ENCODE assay signal across 16 cellular contexts in genomic region chr11:17412488-17413180, GRCh38. TPM values are rescaled to one million over a fixed set of nuclear protein-coding genes. Genes with fewer than 3 reads are reported as not detected.
DNase-seq lines count a peak whose midpoint lies in the region; ATAC-seq and TF ChIP-seq lines count a peak whose summit lies in the region.
"Had no signal": no experiment of that assay in that cellular context is flagged by ENCODE, and none has a peak within 500 bp of the region (broad histone marks: within the 10 kb centered on the region; RNA-seq: fewer than 3 reads in every experiment).

No MANE protein-coding gene starts in this region.

- H3K9me2 ChIP-seq in Loucy (replicated peaks; ENCODE audit: low read depth, low read length): no peaks in the 10 kb centered on the region

- H3K4me1 ChIP-seq in DND-41 (ENCODE audit: insufficient read depth, low read length): peaks cover 68% of the 10 kb centered on the region
- no peaks in the 10 kb centered on the region for H3K4me1 ChIP-seq in Loucy (ENCODE audit: insufficient read depth, low read length, poor library complexity, severe bottlenecking)
- H3K4me1 ChIP-seq in neuronal stem cell (ENCODE audit: control insufficient read depth in 2 of 2, insufficient read depth in 1 of 2, low read depth in 1 of 2, low read length in 2 of 2): peaks cover 3 to 13% of the 10 kb centered on the region in 2 donors

- no peak overlapping the region for H3K4ac ChIP-seq in neuronal stem cell (ENCODE audit: low read length)

- no peaks in the 10 kb centered on the region for H3K79me2 ChIP-seq in DND-41 (ENCODE audit: insufficient read depth, low read length)
- no peaks in the 10 kb centered on the region for H3K79me2 ChIP-seq in Loucy (ENCODE audit: insufficient read depth, low read length)

- H2BK15ac ChIP-seq in neuronal stem cell (ENCODE audit: low read length): peak overlapping the region; percentile 8

- no CpG with 5 or more reads among the region's 9 CpGs for WGBS in neuronal stem cell (ENCODE audit: extremely low coverage in 2 of 2, insufficient read length in 2 of 2, insufficient replicate concordance in 1 of 2), 2 donors

- DNase-seq in DND-41 (no peak), SW480 (ENCODE audit: low spot score) (peak; percentile 48), neuronal stem cell (ENCODE audit: low spot score) (peak; percentile 56), kidney tubule cell (ENCODE audit: low spot score) (no peak), KG1 (lab: John Stamatoyannopoulos, UW) (no peak)
- DNase-seq: activated CD8-positive, alpha-beta memory T cell treated with anti-CD3 and anti-CD28 coated beads for 24 hours; AML-193; caudate nucleus; effector CD4-positive, alpha-beta T cell; MV-4-11; NCI-H446; occipital lobe; stimulated activated CD4-positive, alpha-beta T cell treated with anti-CD3 and anti-CD28 coated beads, Interleukin-4, amount 100 ng/mL, for 1 hour; testis had no signal

- no peaks in the 10 kb centered on the region for H4K20me1 ChIP-seq in DND-41 (ENCODE audit: insufficient read depth, low read length)
- no peaks in the 10 kb centered on the region for H4K20me1 ChIP-seq in Loucy (ENCODE audit: insufficient read depth, low read length, poor library complexity, severe bottlenecking)

- H3K9ac ChIP-seq in DND-41 (ENCODE audit: low read depth, low read length): no peak overlapping the region
- no peak overlapping the region for H3K9ac ChIP-seq in Loucy (ENCODE audit: low read depth, low read length, poor library complexity, severe bottlenecking)
- no peak overlapping the region for H3K9ac ChIP-seq in neuronal stem cell (ENCODE audit: low read depth, low read length, poor library complexity)

- H2BK5ac ChIP-seq in neuronal stem cell (ENCODE audit: low read length): no peak overlapping the region

- H3K27me3 ChIP-seq in DND-41 (ENCODE audit: insufficient read depth, low read length, poor library complexity): no peaks in the 10 kb centered on the region
- no peaks in the 10 kb centered on the region for H3K27me3 ChIP-seq in Loucy (ENCODE audit: insufficient read depth, low read length, poor library complexity, severe bottlenecking)
- peaks cover 0 to 9% (median 0%) of the 10 kb centered on the region in 3 experiments for H3K27me3 ChIP-seq in neuronal stem cell (ENCODE audit: control insufficient read depth in 3 of 3, insufficient read depth in 3 of 3, low read depth in 1 of 3, low read length in 3 of 3)
- H3K27me3 ChIP-seq: testis had no signal

- no peak overlapping the region for H3K4me2 ChIP-seq in DND-41 (ENCODE audit: insufficient read depth, low read length)
- no peak overlapping the region for H3K4me2 ChIP-seq in Loucy (ENCODE audit: low read depth, low read length, poor library complexity, severe bottlenecking)
- no peak overlapping the region for H3K4me2 ChIP-seq in neuronal stem cell (ENCODE audit: insufficient read depth, low read length, poor library complexity, severe bottlenecking)

- H3K79me1 ChIP-seq in neuronal stem cell (ENCODE audit: low read depth, low read length): no peaks in the 10 kb centered on the region

- H2BK120ac ChIP-seq in neuronal stem cell (ENCODE audit: low read depth, low read length): no peak overlapping the region

- H3K14ac ChIP-seq in neuronal stem cell (ENCODE audit: low read length): peak overlapping the region; percentile 17

- no peak overlapping the region for H4K8ac ChIP-seq in neuronal stem cell (ENCODE audit: low read depth, low read length)

- H3K36me3 ChIP-seq in DND-41 (ENCODE audit: insufficient read depth, low read length) (no peaks in the 10 kb centered on the region), Loucy (ENCODE audit: insufficient read depth, low read length) (no peaks in the 10 kb centered on the region), neuronal stem cell (replicated peaks in 1 of 2; ENCODE audit: control insufficient read depth in 2 of 2, insufficient read depth in 2 of 2, low read length in 2 of 2) (no peaks in the 10 kb centered on the region)

- H2AK5ac ChIP-seq in neuronal stem cell (ENCODE audit: low read depth, low read length): no peak overlapping the region

- no peaks in the 10 kb centered on the region for H3F3A ChIP-seq in Loucy (ENCODE audit: low read depth)

- H3K18ac ChIP-seq in neuronal stem cell (ENCODE audit: low read length): peak overlapping the region; percentile 67

- TF ChIP-seq CTCF in DND-41 (IDR thresholded peaks at IDR 0.05; ENCODE audit: borderline replicate concordance, extremely low read depth, low read length, poor library complexity, severe bottlenecking): peak; percentile 45
- TF ChIP-seq CTCF in Loucy (conservative IDR thresholded peaks at IDR 0.05; ENCODE audit: low read length): peak; percentile 39

- H3K23ac ChIP-seq in neuronal stem cell (ENCODE audit: low read depth, low read length, poor library complexity): no peak overlapping the region

- no peak for ATAC-seq in DND-41 (ENCODE audit: insufficient read depth, low read depth)
- ATAC-seq in HG02981 (IDR thresholded peaks at IDR 0.05; ENCODE audit: unreplicated experiment): no peak

- H3K27ac ChIP-seq in DND-41 (ENCODE audit: low read length): peak overlapping the region; percentile 99
- H3K27ac ChIP-seq in neuronal stem cell (replicated peaks; ENCODE audit: low read length): no peak overlapping the region
- H3K27ac ChIP-seq: testis had no signal

- no peak overlapping the region for H2BK12ac ChIP-seq in neuronal stem cell (ENCODE audit: low read length)

- H3K4me3 ChIP-seq in DND-41 (ENCODE audit: low read depth in 1 of 2, low read length in 2 of 2) (no peak overlapping the region), Loucy (ENCODE audit: low read length, poor library complexity, severe bottlenecking) (no peak overlapping the region), neuronal stem cell (ENCODE audit: low read length in 2 of 2) (no peak overlapping the region)
- H3K4me3 ChIP-seq: testis had no signal

- H3K9me3 ChIP-seq in DND-41 (ENCODE audit: insufficient read depth, low read length, severe bottlenecking) (no peaks in the 10 kb centered on the region), Loucy (ENCODE audit: insufficient read depth, low read depth, low read length) (no peaks in the 10 kb centered on the region), neuronal stem cell (replicated peaks in 1 of 2; ENCODE audit: control insufficient read depth in 2 of 2, insufficient read depth in 1 of 2, low read depth in 1 of 2, low read length in 2 of 2) (no peaks in the 10 kb centered on the region)
- H3K9me3 ChIP-seq: testis had no signal

- H2AFZ ChIP-seq in DND-41 (ENCODE audit: low read depth, low read length): no peak overlapping the region
- no peak overlapping the region for H2AFZ ChIP-seq in Loucy (ENCODE audit: low read length)
- no peak overlapping the region for H2AFZ ChIP-seq in neuronal stem cell (ENCODE audit: low read length)

- H4K91ac ChIP-seq in neuronal stem cell (ENCODE audit: low read depth, low read length, poor library complexity): no peak overlapping the region

RNA-seq across cellular contexts. Expression of gene KCNJ11, which starts 24.2 kb away (rescaled TPM):
- polyA plus RNA-seq in neuronal stem cell (2013, experiment 1 of 2): 4.0 TPM
- 2.9 TPM for polyA plus RNA-seq in neuronal stem cell (2013, experiment 2 of 2)

Comparison
In these comparisons a context has a peak if more than half of its experiments do, and no peak if none do; other contexts are left out.
1. DNase-seq: peak in SW480 (single experiment) and neuronal stem cell (single experiment); none in DND-41 (single experiment), kidney tubule cell (single experiment) and KG1 (single experiment).